In the genomic region with DNA sequence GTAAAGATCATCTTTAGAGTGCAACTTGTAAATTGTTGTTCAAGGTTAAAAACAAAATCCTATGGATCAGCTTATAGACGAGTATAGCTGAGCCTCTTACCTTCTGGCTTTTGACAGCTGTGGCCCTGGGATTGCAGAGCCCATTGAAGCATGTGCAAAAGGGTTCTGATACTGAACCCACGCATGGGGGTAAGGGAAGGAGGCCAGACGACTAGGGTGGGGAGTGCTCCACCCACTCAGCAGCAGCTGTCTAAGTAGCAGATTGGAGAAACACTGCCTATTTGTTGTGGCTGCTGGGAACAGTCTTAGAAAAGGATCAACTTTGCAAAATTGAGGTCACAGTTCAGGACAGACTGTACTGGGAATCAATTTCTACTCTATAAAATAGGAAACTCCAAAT, we compare ENCODE assay signal across 1 cellular context.
TF ChIP-seq lines count a peak whose summit lies in the region.

No MANE protein-coding gene starts in this region.

TF ChIP-seq in GM12878, 131 proteins besides CTCF, POLR2A, EP300 and RAD21:
- TF ChIP-seq, protein P1, sequence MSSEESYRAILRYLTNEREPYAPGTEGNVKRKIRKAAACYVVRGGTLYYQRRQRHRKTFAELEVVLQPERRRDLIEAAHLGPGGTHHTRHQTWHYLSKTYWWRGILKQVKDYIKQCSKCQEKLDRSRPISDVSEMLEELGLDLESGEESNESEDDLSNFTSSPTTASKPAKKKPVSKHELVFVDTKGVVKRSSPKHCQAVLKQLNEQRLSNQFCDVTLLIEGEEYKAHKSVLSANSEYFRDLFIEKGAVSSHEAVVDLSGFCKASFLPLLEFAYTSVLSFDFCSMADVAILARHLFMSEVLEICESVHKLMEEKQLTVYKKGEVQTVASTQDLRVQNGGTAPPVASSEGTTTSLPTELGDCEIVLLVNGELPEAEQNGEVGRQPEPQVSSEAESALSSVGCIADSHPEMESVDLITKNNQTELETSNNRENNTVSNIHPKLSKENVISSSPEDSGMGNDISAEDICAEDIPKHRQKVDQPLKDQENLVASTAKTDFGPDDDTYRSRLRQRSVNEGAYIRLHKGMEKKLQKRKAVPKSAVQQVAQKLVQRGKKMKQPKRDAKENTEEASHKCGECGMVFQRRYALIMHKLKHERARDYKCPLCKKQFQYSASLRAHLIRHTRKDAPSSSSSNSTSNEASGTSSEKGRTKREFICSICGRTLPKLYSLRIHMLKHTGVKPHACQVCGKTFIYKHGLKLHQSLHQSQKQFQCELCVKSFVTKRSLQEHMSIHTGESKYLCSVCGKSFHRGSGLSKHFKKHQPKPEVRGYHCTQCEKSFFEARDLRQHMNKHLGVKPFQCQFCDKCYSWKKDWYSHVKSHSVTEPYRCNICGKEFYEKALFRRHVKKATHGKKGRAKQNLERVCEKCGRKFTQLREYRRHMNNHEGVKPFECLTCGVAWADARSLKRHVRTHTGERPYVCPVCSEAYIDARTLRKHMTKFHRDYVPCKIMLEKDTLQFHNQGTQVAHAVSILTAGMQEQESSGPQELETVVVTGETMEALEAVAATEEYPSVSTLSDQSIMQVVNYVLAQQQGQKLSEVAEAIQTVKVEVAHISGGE (CRISPR knock-in tag; IDR thresholded peaks at IDR 0.05) = no peak
- TF ChIP-seq TCF12 (IDR thresholded peaks at IDR 0.05; ENCODE audit: low read depth, low read length) (peak; percentile 75; the same call in 1 of the 2 replicates), RFX5 (IDR thresholded peaks at IDR 0.05; ENCODE audit: low read depth, low read length) (no peak), IKZF2 (IDR thresholded peaks at IDR 0.05) (peak in 1 of 2 experiments; percentile 13; a peak in 1 of 4 replicates), EGR1 (IDR thresholded peaks at IDR 0.05; ENCODE audit: borderline replicate concordance in 1 of 2, low read depth in 2 of 2, low read length in 2 of 2) (peak in 1 of 2 experiments; percentile 86; a peak in 1 of 3 replicates), TCF7 (IDR thresholded peaks at IDR 0.05; ENCODE audit: borderline replicate concordance) (no peak), NFXL1 (IDR thresholded peaks at IDR 0.05; ENCODE audit: borderline replicate concordance) (0 out of 2 replicates have a peak, but pooled peaks have one; percentile 13)
- TF ChIP-seq, protein P2, sequence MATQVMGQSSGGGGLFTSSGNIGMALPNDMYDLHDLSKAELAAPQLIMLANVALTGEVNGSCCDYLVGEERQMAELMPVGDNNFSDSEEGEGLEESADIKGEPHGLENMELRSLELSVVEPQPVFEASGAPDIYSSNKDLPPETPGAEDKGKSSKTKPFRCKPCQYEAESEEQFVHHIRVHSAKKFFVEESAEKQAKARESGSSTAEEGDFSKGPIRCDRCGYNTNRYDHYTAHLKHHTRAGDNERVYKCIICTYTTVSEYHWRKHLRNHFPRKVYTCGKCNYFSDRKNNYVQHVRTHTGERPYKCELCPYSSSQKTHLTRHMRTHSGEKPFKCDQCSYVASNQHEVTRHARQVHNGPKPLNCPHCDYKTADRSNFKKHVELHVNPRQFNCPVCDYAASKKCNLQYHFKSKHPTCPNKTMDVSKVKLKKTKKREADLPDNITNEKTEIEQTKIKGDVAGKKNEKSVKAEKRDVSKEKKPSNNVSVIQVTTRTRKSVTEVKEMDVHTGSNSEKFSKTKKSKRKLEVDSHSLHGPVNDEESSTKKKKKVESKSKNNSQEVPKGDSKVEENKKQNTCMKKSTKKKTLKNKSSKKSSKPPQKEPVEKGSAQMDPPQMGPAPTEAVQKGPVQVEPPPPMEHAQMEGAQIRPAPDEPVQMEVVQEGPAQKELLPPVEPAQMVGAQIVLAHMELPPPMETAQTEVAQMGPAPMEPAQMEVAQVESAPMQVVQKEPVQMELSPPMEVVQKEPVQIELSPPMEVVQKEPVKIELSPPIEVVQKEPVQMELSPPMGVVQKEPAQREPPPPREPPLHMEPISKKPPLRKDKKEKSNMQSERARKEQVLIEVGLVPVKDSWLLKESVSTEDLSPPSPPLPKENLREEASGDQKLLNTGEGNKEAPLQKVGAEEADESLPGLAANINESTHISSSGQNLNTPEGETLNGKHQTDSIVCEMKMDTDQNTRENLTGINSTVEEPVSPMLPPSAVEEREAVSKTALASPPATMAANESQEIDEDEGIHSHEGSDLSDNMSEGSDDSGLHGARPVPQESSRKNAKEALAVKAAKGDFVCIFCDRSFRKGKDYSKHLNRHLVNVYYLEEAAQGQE (IDR thresholded peaks at IDR 0.05; ENCODE audit: low read depth, low read length) = no peak
